9 cellular contexts compared by ENCODE assay signal in genomic region chr5:77211691-77212047, GRCh38. TPM values are rescaled to one million over a fixed set of nuclear protein-coding genes. Genes with fewer than 3 reads are reported as not detected.
A peak's percentile ranks its signal among the peaks of the same experiment; 100 is the strongest.
DNase-seq lines count a peak whose midpoint lies in the region; ATAC-seq, FAIRE-seq and TF ChIP-seq lines count a peak whose summit lies in the region.
"Had no signal": no experiment of that assay in that cellular context is flagged by ENCODE, and none has a peak within 500 bp of the region (broad histone marks: within the 10 kb centered on the region; RNA-seq: fewer than 3 reads in every experiment).

No MANE protein-coding gene starts in this region.

- POLR2A ChIA-PET in activated CD4-positive, alpha-beta memory T cell treated with anti-CD3 and anti-CD28 coated beads for 36 hours (lab: Charles Lee) = no interaction called here
- POLR2A ChIA-PET in HepG2 (lab: Yijun Ruan, JAX) = no interaction called here
- POLR2A ChIA-PET in Caco-2 (lab: Charles Lee) = no interaction called here

- H3K4me1 ChIP-seq in GM23338 (ENCODE audit: insufficient read depth) (peaks cover 3% of the 10 kb centered on the region; the same call in 1 of the 2 replicates), right atrium auricular region (peaks cover 0 to 21% of the 10 kb centered on the region in 2 donors), sigmoid colon (peaks cover 0 to 22% (median 10%) of the 10 kb centered on the region in 4 donors), HepG2 (ENCODE audit: insufficient read depth, low read length) (peaks cover 6% of the 10 kb centered on the region; the same call in 1 of the 2 replicates), Caco-2 (no peaks in the 10 kb centered on the region)

- H3K4me3 Mint-ChIP-seq in GM23338 = peak overlapping the region; percentile 70
- H3K4me3 Mint-ChIP-seq in activated CD4-positive, alpha-beta memory T cell treated with anti-CD3 and anti-CD28 coated beads for 36 hours = peak overlapping the region; percentile 25
- H3K4me3 Mint-ChIP-seq in Caco-2 (ENCODE audit: unreplicated experiment) = no peak overlapping the region

- H3K9me3 ChIP-seq in right atrium auricular region (no peaks in the 10 kb centered on the region), sigmoid colon (no peaks in the 10 kb centered on the region), HepG2 (ENCODE audit: low read length) (no peaks in the 10 kb centered on the region), Caco-2 (no peaks in the 10 kb centered on the region)

- no peak for TF ChIP-seq CTCF in GM23338 (conservative IDR thresholded peaks at IDR 0.05; ENCODE audit: low read depth in 2 of 2)
- TF ChIP-seq CTCF in right atrium auricular region (IDR thresholded peaks at IDR 0.05) = no peak
- no peak for TF ChIP-seq CTCF in sigmoid colon (IDR thresholded peaks at IDR 0.05)
- TF ChIP-seq CTCF in HepG2 (CRISPR knock-in tag; IDR thresholded peaks at IDR 0.05) = no peak
- no peak for TF ChIP-seq CTCF in Caco-2 (IDR thresholded peaks at IDR 0.05; ENCODE audit: insufficient read depth in 1 of 2, low read depth in 1 of 2, low read length in 1 of 2, severe bottlenecking in 1 of 2, unreplicated experiment in 1 of 2)

- H3K27me3 ChIP-seq in GM23338 (ENCODE audit: insufficient read depth) (peaks cover 79% of the 10 kb centered on the region), right atrium auricular region (no peaks in the 10 kb centered on the region), sigmoid colon (peaks cover 0 to 8% (median 3%) of the 10 kb centered on the region in 3 donors), HepG2 (ENCODE audit: control insufficient read depth in 1 of 2, insufficient read depth in 2 of 2, low read length in 2 of 2) (peaks cover 6 to 48% of the 10 kb centered on the region in 2 experiments), Caco-2 (replicated peaks; ENCODE audit: control insufficient read depth, insufficient read depth, low read length) (no peaks in the 10 kb centered on the region; the same call in 1 of the 2 replicates)

- no peak for TF ChIP-seq EP300 in sigmoid colon (IDR thresholded peaks at IDR 0.05)
- TF ChIP-seq EP300 in HepG2 (IDR thresholded peaks at IDR 0.05; ENCODE audit: low read depth in 2 of 2, low read length in 2 of 2) = no peak
- TF ChIP-seq EP300 in HepG2 (CRISPR knock-in tag; IDR thresholded peaks at IDR 0.05; ENCODE audit: borderline replicate concordance) = no peak

- no peaks in the 10 kb centered on the region for H3F3A ChIP-seq in GM23338 (replicated peaks; ENCODE audit: low read depth)

- no peaks in the 10 kb centered on the region for H3K36me3 Mint-ChIP-seq in GM23338 (ENCODE audit: low read depth)
- H3K36me3 Mint-ChIP-seq in activated CD4-positive, alpha-beta memory T cell treated with anti-CD3 and anti-CD28 coated beads for 36 hours = no peaks in the 10 kb centered on the region
- no peaks in the 10 kb centered on the region for H3K36me3 Mint-ChIP-seq in Caco-2 (ENCODE audit: insufficient read depth, unreplicated experiment)

- H3K4me3 ChIP-seq in GM23338 (peak overlapping the region; percentile 73), right atrium auricular region (peak overlapping the region; percentile 62 to 69), sigmoid colon (peak overlapping the region in 3 of 4 donors; percentile 62 to 86 (median 75)), HepG2 (replicated peaks in 1 of 3; ENCODE audit: insufficient read depth in 1 of 3, low read depth in 2 of 3, low read length in 3 of 3) (no peak overlapping the region), Caco-2 (ENCODE audit: low read depth, low read length) (no peak overlapping the region)

- H3K9ac ChIP-seq in HepG2 (ENCODE audit: insufficient read depth, low read depth, low read length) = no peak overlapping the region

- CTCF ChIA-PET in activated CD4-positive, alpha-beta memory T cell treated with anti-CD3 and anti-CD28 coated beads for 36 hours (lab: Charles Lee) = no interaction called here
- CTCF ChIA-PET in HepG2 (lab: Yijun Ruan, JAX; ENCODE audit: low intra/inter-chr PET ratio, low total read pairs) (no interaction called here), Caco-2 (lab: Charles Lee) (interaction anchor here (0.6 kb wide), 1 partner anchor 148 kb away, joined by 3 read pairs; no protein-coding TSS in a partner anchor)

- H3K9me3 Mint-ChIP-seq in GM23338 (no peaks in the 10 kb centered on the region), Caco-2 (ENCODE audit: unreplicated experiment) (no peaks in the 10 kb centered on the region)
- no peaks in the 10 kb centered on the region for H3K9me3 Mint-ChIP-seq in activated CD4-positive, alpha-beta memory T cell treated with anti-CD3 and anti-CD28 coated beads for 36 hours

- BruUV-seq in HepG2 (replicated peaks; lab: Mats Ljungman, UMichigan) (no TSS peak), Caco-2 (replicated peaks; lab: Mats Ljungman, UMichigan) (no TSS peak)

- H2AFZ ChIP-seq in GM23338 (peak overlapping the region; percentile 95), HepG2 (ENCODE audit: low read length) (no peak overlapping the region)

- TF ChIP-seq POLR2A in sigmoid colon (IDR thresholded peaks at IDR 0.05) (no peak), HepG2 (IDR thresholded peaks at IDR 0.05; ENCODE audit: insufficient read depth in 1 of 2, low read depth in 2 of 2, low read length in 2 of 2) (no peak)

- H3K36me3 ChIP-seq in GM23338 (ENCODE audit: insufficient read depth) (no peaks in the 10 kb centered on the region), right atrium auricular region (no peaks in the 10 kb centered on the region), sigmoid colon (no peaks in the 10 kb centered on the region), HepG2 (replicated peaks in 1 of 2; ENCODE audit: control insufficient read depth in 1 of 2, insufficient read depth in 2 of 2, low read length in 2 of 2) (no peaks in the 10 kb centered on the region), Caco-2 (ENCODE audit: control insufficient read depth, insufficient read depth, low read length) (no peaks in the 10 kb centered on the region)

- H3K4me1 Mint-ChIP-seq in GM23338 = peaks cover 11% of the 10 kb centered on the region
- H3K4me1 Mint-ChIP-seq in activated CD4-positive, alpha-beta memory T cell treated with anti-CD3 and anti-CD28 coated beads for 36 hours (ENCODE audit: low read depth) = peaks cover 7% of the 10 kb centered on the region
- H3K4me1 Mint-ChIP-seq in Caco-2 (ENCODE audit: low read depth, unreplicated experiment) = no peaks in the 10 kb centered on the region

- H3K79me2 ChIP-seq in GM23338 (replicated peaks; ENCODE audit: insufficient read depth) (no peaks in the 10 kb centered on the region), HepG2 (ENCODE audit: insufficient read depth, low read length) (no peaks in the 10 kb centered on the region)

- DNase-seq in GM23338 (ENCODE audit: low spot score) (no peak), right atrium auricular region (ENCODE audit: low spot score) (no peak), sigmoid colon (no peak), NCI-H1436 (lab: John Stamatoyannopoulos, UW) (no peak), HepG2 (ENCODE audit: low spot score) (no peak), Caco-2 (no peak)
- DNase-seq in activated CD4-positive, alpha-beta memory T cell treated with anti-CD3 and anti-CD28 coated beads for 36 hours = no peak
- DNase-seq: NCI-H226 had no signal

- H3K27me3 Mint-ChIP-seq in GM23338 (ENCODE audit: insufficient read depth, low read depth, poor library complexity) (peaks cover 28% of the 10 kb centered on the region), Caco-2 (ENCODE audit: insufficient read depth, unreplicated experiment) (peaks cover 4% of the 10 kb centered on the region)
- H3K27me3 Mint-ChIP-seq in activated CD4-positive, alpha-beta memory T cell treated with anti-CD3 and anti-CD28 coated beads for 36 hours = peaks cover 58% of the 10 kb centered on the region

- intact Hi-C loops in activated CD4-positive, alpha-beta memory T cell treated with anti-CD3 and anti-CD28 coated beads for 36 hours (cut with micrococcal nuclease) = no loop called here
- intact Hi-C loops in sigmoid colon (cut with DNase I) = loop anchor here (1.0 to 5.0 kb wide), 4 partner anchors 67 to 281 kb away; partner anchors contain the start of gene WDR41
- intact Hi-C loops in HepG2 (cut with micrococcal nuclease; ENCODE audit: unreplicated experiment) = no loop called here
- intact Hi-C loops in Caco-2 (cut with micrococcal nuclease; ENCODE audit: unreplicated experiment) = no loop called here

- H3K27ac ChIP-seq in GM23338 (ENCODE audit: low read depth) (no peak overlapping the region), right atrium auricular region (peak overlapping the region; percentile 66 to 83), sigmoid colon (no peak overlapping the region), HepG2 (ENCODE audit: extremely low read length, insufficient read depth, low read length) (no peak overlapping the region)

- ATAC-seq in GM23338 (no peak), SK-N-SH treated with all-trans-retinoic acid at 6 μM for 48 hours (no peak), HepG2 (no peak)

- H4K20me1 ChIP-seq in GM23338 (replicated peaks; ENCODE audit: insufficient read depth) (peaks cover 13% of the 10 kb centered on the region; the same call in 1 of the 2 replicates), HepG2 (ENCODE audit: insufficient read depth, low read length) (no peaks in the 10 kb centered on the region)

- in situ Hi-C loops in HepG2 (cut with HindIII; ENCODE audit: extremely low pct_ligation_motif_present, low pct_unique_long_range_greater_than_20kb) = no loop called here

- H3K9me2 ChIP-seq in GM23338 (ENCODE audit: insufficient read depth) = no peaks in the 10 kb centered on the region

- H3K27ac Mint-ChIP-seq in GM23338 = no peak overlapping the region
- no peak overlapping the region for H3K27ac Mint-ChIP-seq in activated CD4-positive, alpha-beta memory T cell treated with anti-CD3 and anti-CD28 coated beads for 36 hours
- no peak overlapping the region for H3K27ac Mint-ChIP-seq in Caco-2 (ENCODE audit: unreplicated experiment)

- H3K4me2 ChIP-seq in GM23338 (peak overlapping the region; percentile 86), HepG2 (ENCODE audit: low read depth, low read length) (no peak overlapping the region)

- FAIRE-seq in HepG2 (lab: Jason Lieb, UNC) = no peak

- TF ChIP-seq RAD21 in HepG2 (CRISPR knock-in tag; IDR thresholded peaks at IDR 0.05) = no peak

- WGBS in sigmoid colon, 2 donors = 16 to 23% methylated on average over 10 of the region's 10 CpGs
- WGBS in HepG2 (ENCODE audit: low lambda C conversion rate) = 16% methylated on average over 10 of the region's 10 CpGs

RNA-seq across cellular contexts. Expression of gene PDE8B, which starts 1.2 kb away (rescaled TPM):
- 0.45 and 0.54 TPM in 2 replicates for total RNA-seq in GM23338 (2014; rRNA removed; shearing (Covaris generic))
- 0.91 and 1.7 TPM in 2 replicates for polyA plus RNA-seq in GM23338 (2016; fragmentation: Nextera tagmentation; extraction: Ambion mirVana)
- total RNA-seq in activated CD4-positive, alpha-beta memory T cell treated with anti-CD3 and anti-CD28 coated beads for 36 hours = not detected
- 10 to 100 TPM; 22.2 to 64.5 TPM for total RNA-seq in right atrium auricular region
- total RNA-seq in sigmoid colon = 10 to 100 TPM in 1 of 4 donors, 1 to 10 TPM in 3; 2.9 to 11.3 (median 6.1) TPM
- polyA plus RNA-seq in sigmoid colon = under 1 TPM; 0.23 to 0.60 (median 0.52) TPM
- not detected in 2 replicates for total RNA-seq in HepG2 (2016; rRNA removed; fragmentation: Illumina TruSeq; extraction: Trizol)
- total RNA-seq in HepG2 (2016; cell fraction: cytosol; rRNA removed; fragmentation: Illumina TruSeq; extraction: Trizol; ENCODE audit: low read depth) = not detected in 2 replicates
- not detected in 2 replicates for total RNA-seq in HepG2 (2016; cell fraction: insoluble cytoplasmic fraction; rRNA removed; fragmentation: Illumina TruSeq; extraction: Trizol)
- 0.19 TPM in 1 of 2 replicates, not detected in the other for total RNA-seq in HepG2 (2016; cell fraction: membrane; rRNA removed; fragmentation: Illumina TruSeq; extraction: Trizol)
- total RNA-seq in HepG2 (2016; cell fraction: nucleus; rRNA removed; fragmentation: Illumina TruSeq; extraction: Trizol) = not detected in 2 replicates
- 0.07 and 0.16 TPM in 2 replicates for polyA plus RNA-seq in HepG2 (2011; rRNA removed)
- 0.06 and 0.07 TPM in 2 replicates for polyA plus RNA-seq in HepG2 (2011; cell fraction: cytosol; rRNA removed)
- polyA plus RNA-seq in HepG2 (2011; cell fraction: nucleus; rRNA removed) = 0.17 TPM in 1 of 2 replicates, not detected in the other
- polyA plus RNA-seq in HepG2 (2012) = 0.39 and 0.45 TPM in 2 replicates
- polyA plus RNA-seq in HepG2 (2016; cell fraction: cytosol; fragmentation: Illumina TruSeq; extraction: Trizol; ENCODE audit: low read depth) = not detected in 2 replicates
- polyA plus RNA-seq in HepG2 (2016; cell fraction: insoluble cytoplasmic fraction; fragmentation: Illumina TruSeq; extraction: Trizol; ENCODE audit: low read depth) = not detected in 2 replicates
- not detected in 2 replicates for polyA plus RNA-seq in HepG2 (2016; cell fraction: membrane; fragmentation: Illumina TruSeq; extraction: Trizol; ENCODE audit: low read depth)
- polyA plus RNA-seq in HepG2 (2016; cell fraction: nucleus; fragmentation: Illumina TruSeq; extraction: Trizol; ENCODE audit: insufficient read depth, low read depth) = not detected in 2 replicates
- 36.7 TPM in 1 of 2 replicates, not detected in the other for polyA minus RNA-seq in HepG2 (2011; rRNA and poly(A)+ RNA removed; ENCODE audit: low replicate concordance)
- polyA minus RNA-seq in HepG2 (2011; cell fraction: cytosol; rRNA and poly(A)+ RNA removed) = 0.30 TPM in 1 of 2 replicates, not detected in the other
- polyA minus RNA-seq in HepG2 (2011; cell fraction: nucleus; rRNA and poly(A)+ RNA removed) = 0.99 and 1.0 TPM in 2 replicates
- total RNA-seq in Caco-2 (2022) = 0.86 and 1.9 TPM in 2 replicates

Comparison
In these comparisons a context has a peak if more than half of its experiments do, and no peak if none do; other contexts are left out.
1. H3K27ac ChIP-seq: peak in right atrium auricular region (2 of 2); none in GM23338 (single experiment), sigmoid colon (0 of 4) and HepG2 (single experiment).
2. H3K4me3 ChIP-seq: peak in GM23338 (single experiment), right atrium auricular region (2 of 2) and sigmoid colon (3 of 4); none in HepG2 (0 of 3) and Caco-2 (single experiment).